Comparison of ENCODE assay signal across 28 cellular contexts in the genomic region with DNA sequence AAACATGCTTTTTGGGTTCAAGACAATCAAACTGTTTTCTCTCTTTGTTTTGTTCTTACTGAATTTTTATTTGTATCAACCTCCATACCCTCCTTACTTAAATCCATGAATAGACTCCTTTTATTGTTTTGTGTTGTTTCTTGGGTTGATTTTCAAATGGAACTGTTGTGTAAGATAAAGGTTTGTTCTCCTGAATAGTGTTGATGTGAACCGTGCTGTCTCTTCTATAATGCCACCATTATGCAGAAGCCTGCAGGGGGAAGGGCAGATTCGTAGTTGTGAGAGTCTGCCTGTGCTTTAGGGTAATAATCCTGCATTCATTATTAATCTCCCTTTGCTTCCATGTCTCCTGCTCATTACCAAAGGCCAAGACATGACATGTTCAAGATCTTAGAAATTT.
A peak's percentile ranks its signal among the peaks of the same experiment; 100 is the strongest.
DNase-seq lines count a peak whose midpoint lies in the region; ATAC-seq and TF ChIP-seq lines count a peak whose summit lies in the region.
"Had no signal": no experiment of that assay in that cellular context is flagged by ENCODE, and none has a peak within 500 bp of the region (broad histone marks: within the 10 kb centered on the region; RNA-seq: fewer than 3 reads in every experiment).

No MANE protein-coding gene starts in this region.

- no peaks in the 10 kb centered on the region for H3K9me3 ChIP-seq in endodermal cell (ENCODE audit: control insufficient read depth, low read length)
- H3K9me3 ChIP-seq: breast epithelium, MG63, neutrophil, psoas muscle had no signal

- POLR2A ChIA-PET in activated CD8-positive, alpha-beta T cell treated with anti-CD3 and anti-CD28 coated beads for 36 hours (lab: Charles Lee), result no interaction called here

- WGBS in endodermal cell (ENCODE audit: insufficient coverage in 1 of 2, insufficient read length in 1 of 2), 2 experiments, result 91% methylated on average over 2 of the region's 2 CpGs; no CpG with 5 or more reads in 1 of the 2 experiments

- peaks cover 5% of the 10 kb centered on the region for H3K36me3 Mint-ChIP-seq in endodermal cell (ENCODE audit: low read depth)
- peaks cover 10% of the 10 kb centered on the region for H3K36me3 Mint-ChIP-seq in neural crest cell (ENCODE audit: low read depth)
- peaks cover 15% of the 10 kb centered on the region for H3K36me3 Mint-ChIP-seq in activated CD8-positive, alpha-beta T cell treated with anti-CD3 and anti-CD28 coated beads for 36 hours (ENCODE audit: low read depth)

- ATAC-seq in omental fat pad (ENCODE audit: low FRiP score), result no peak
- ATAC-seq in activated CD8-positive, alpha-beta T cell treated with anti-CD3 and anti-CD28 coated beads for 36 hours, result no peak
- ATAC-seq: activated naive CD4-positive, alpha-beta T cell treated with anti-CD3 and anti-CD28 coated beads, Interleukin-2, amount 50 U/mL, for 72 hours; left lobe of liver; psoas muscle had no signal

- CTCF ChIA-PET in activated CD8-positive, alpha-beta T cell treated with anti-CD3 and anti-CD28 coated beads for 36 hours (lab: Charles Lee), result no interaction called here

- H3K27me3 ChIP-seq in endodermal cell (ENCODE audit: control insufficient read depth, insufficient read depth, low read length, poor library complexity, severe bottlenecking), result no peaks in the 10 kb centered on the region
- H3K27me3 ChIP-seq: breast epithelium, MG63, neutrophil had no signal

- peak overlapping the region; percentile 40 for H3K27ac ChIP-seq in endodermal cell (ENCODE audit: low read depth, low read length)
- H3K27ac ChIP-seq: breast epithelium, KMS-11, neutrophil, psoas muscle had no signal

- no peak overlapping the region for H3K27ac Mint-ChIP-seq in endodermal cell
- no peak overlapping the region for H3K27ac Mint-ChIP-seq in neural crest cell (ENCODE audit: unreplicated experiment)
- no peak overlapping the region for H3K27ac Mint-ChIP-seq in activated CD8-positive, alpha-beta T cell treated with anti-CD3 and anti-CD28 coated beads for 36 hours
- H3K27ac Mint-ChIP-seq: activated naive CD4-positive, alpha-beta T cell treated with anti-CD3 and anti-CD28 coated beads, Interleukin-2, amount 50 U/mL, for 72 hours; HFFc6; type B pancreatic cell had no signal

- H3K4me1 ChIP-seq in endodermal cell (ENCODE audit: control insufficient read depth, insufficient read depth, low read length), result no peaks in the 10 kb centered on the region
- H3K4me1 ChIP-seq: breast epithelium, psoas muscle had no signal

- TF ChIP-seq CTCF in endodermal cell (conservative IDR thresholded peaks at IDR 0.05) (no peak), neural crest cell (conservative IDR thresholded peaks at IDR 0.05) (no peak), omental fat pad (IDR thresholded peaks at IDR 0.05) (no peak)
- no peak for TF ChIP-seq CTCF in activated CD8-positive, alpha-beta T cell treated with anti-CD3 and anti-CD28 coated beads for 36 hours (IDR thresholded peaks at IDR 0.05)

- no peak overlapping the region for H3K4me3 ChIP-seq in endodermal cell (ENCODE audit: low read length)
- H3K4me3 ChIP-seq: breast epithelium, MG63, psoas muscle had no signal

- no peaks in the 10 kb centered on the region for H3K36me3 ChIP-seq in endodermal cell (ENCODE audit: control insufficient read depth, insufficient read depth, low read length)
- H3K36me3 ChIP-seq: breast epithelium, MG63, neutrophil had no signal

- no peaks in the 10 kb centered on the region for H3K9me3 Mint-ChIP-seq in endodermal cell
- peaks cover 5% of the 10 kb centered on the region for H3K9me3 Mint-ChIP-seq in neural crest cell
- no peaks in the 10 kb centered on the region for H3K9me3 Mint-ChIP-seq in activated CD8-positive, alpha-beta T cell treated with anti-CD3 and anti-CD28 coated beads for 36 hours
- H3K9me3 Mint-ChIP-seq: activated naive CD4-positive, alpha-beta T cell treated with anti-CD3 and anti-CD28 coated beads, Interleukin-2, amount 50 U/mL, for 72 hours; HFFc6 had no signal

- H3K4me3 Mint-ChIP-seq in endodermal cell (no peak overlapping the region), neural crest cell (peak overlapping the region; percentile 11)
- H3K4me3 Mint-ChIP-seq in activated CD8-positive, alpha-beta T cell treated with anti-CD3 and anti-CD28 coated beads for 36 hours, result no peak overlapping the region
- H3K4me3 Mint-ChIP-seq: HFFc6, type B pancreatic cell had no signal

- H3K27me3 Mint-ChIP-seq in endodermal cell (ENCODE audit: insufficient read depth), result no peaks in the 10 kb centered on the region
- H3K27me3 Mint-ChIP-seq in neural crest cell (ENCODE audit: low read depth), result no peaks in the 10 kb centered on the region
- H3K27me3 Mint-ChIP-seq in activated CD8-positive, alpha-beta T cell treated with anti-CD3 and anti-CD28 coated beads for 36 hours, result no peaks in the 10 kb centered on the region
- H3K27me3 Mint-ChIP-seq: type B pancreatic cell had no signal

- no peak overlapping the region for H3K9ac ChIP-seq in endodermal cell (ENCODE audit: extremely low read depth, low read length, poor library complexity, severe bottlenecking)
- H3K9ac ChIP-seq: KMS-11 had no signal

- H3K4me1 Mint-ChIP-seq in endodermal cell, result peaks cover 6% of the 10 kb centered on the region
- peaks cover 18% of the 10 kb centered on the region for H3K4me1 Mint-ChIP-seq in neural crest cell
- peaks cover 8% of the 10 kb centered on the region for H3K4me1 Mint-ChIP-seq in activated CD8-positive, alpha-beta T cell treated with anti-CD3 and anti-CD28 coated beads for 36 hours (ENCODE audit: low read depth)

- peak; percentile 53 for DNase-seq in D341Med (ENCODE audit: low spot score)
- DNase-seq in NCI-H69 (lab: John Stamatoyannopoulos, UW), result peak; percentile 53
- DNase-seq in endodermal cell, result no peak
- peak; percentile 2 for DNase-seq in neural crest cell (ENCODE audit: low read depth, low spot score)
- no peak for DNase-seq in AML-193 (lab: John Stamatoyannopoulos, UW)
- no peak for DNase-seq in omental fat pad (ENCODE audit: low spot score)
- DNase-seq in posterior vena cava (ENCODE audit: low spot score), result no peak
- no peak for DNase-seq in activated CD8-positive, alpha-beta T cell treated with anti-CD3 and anti-CD28 coated beads for 36 hours
- DNase-seq: ACHN; DMS79 treated with DMSO at 0.1 percent for 48 hours; effector CD4-positive, alpha-beta T cell; GDM1; HFFc6; mesenchymal stem cell; MG63; NCI-H1417; NCI-H2029; NCI-H526; psoas muscle; stimulated activated CD4-positive, alpha-beta T cell treated with anti-CD3 and anti-CD28 coated beads, Interleukin-15, amount 100 ng/mL, for 24 hours; stimulated activated CD4-positive, alpha-beta T cell treated with anti-CD3 and anti-CD28 coated beads, Interleukin-4, amount 100 ng/mL, for 4 hours; SW 1271 had no signal

- intact Hi-C loops in posterior vena cava (cut with DNase I), result no loop called here
- intact Hi-C loops in activated CD8-positive, alpha-beta T cell treated with anti-CD3 and anti-CD28 coated beads for 36 hours (cut with micrococcal nuclease), result no loop called here

Comparison
In these comparisons a context has a peak if more than half of its experiments do, and no peak if none do; other contexts are left out.
1. DNase-seq: peak in D341Med (single experiment), NCI-H69 (single experiment) and neural crest cell (single experiment); none in endodermal cell (single experiment), AML-193 (0 of 2), omental fat pad (single experiment), posterior vena cava (single experiment) and activated CD8-positive, alpha-beta T cell treated with anti-CD3 and anti-CD28 coated beads for 36 hours (single experiment).